26 cellular contexts compared by ENCODE assay signal in genomic region chr6:87921034-87921433, GRCh38.
"Had no signal": no experiment of that assay in that cellular context is flagged by ENCODE, and none has a peak within 500 bp of the region (broad histone marks: within the 10 kb centered on the region; RNA-seq: fewer than 3 reads in every experiment).

No MANE protein-coding gene starts in this region.

- H3K9me3 Mint-ChIP-seq: activated naive CD4-positive, alpha-beta T cell treated with anti-CD3 and anti-CD28 coated beads for 36 hours; activated naive CD8-positive, alpha-beta T cell treated with anti-CD3 and anti-CD28 coated beads, Interleukin-2, amount 10 ng/mL, durations not matched to agents 7 days and 5 days; central memory CD8-positive, alpha-beta T cell; natural killer cell; stimulated activated naive CD8-positive, alpha-beta T cell treated with anti-CD3 and anti-CD28 coated beads, Interleukin-15, amount 100 ng/mL, for 72 hours had no signal

- H3K27me3 ChIP-seq: breast epithelium, left lung, ovary, right atrium auricular region, tibial artery had no signal

- H3K4me3 Mint-ChIP-seq: activated CD4-positive, alpha-beta T cell treated with anti-CD3 and anti-CD28 coated beads for 36 hours; activated naive CD4-positive, alpha-beta T cell treated with anti-CD3 and anti-CD28 coated beads for 36 hours; activated naive CD8-positive, alpha-beta T cell treated with anti-CD3 and anti-CD28 coated beads, Interleukin-2, amount 10 ng/mL, durations not matched to agents 7 days and 5 days; central memory CD8-positive, alpha-beta T cell; natural killer cell; stimulated activated naive CD8-positive, alpha-beta T cell treated with anti-CD3 and anti-CD28 coated beads, Interleukin-15, amount 100 ng/mL, for 72 hours; WTC11 had no signal

- H3K27ac Mint-ChIP-seq: activated CD4-positive, alpha-beta T cell treated with anti-CD3 and anti-CD28 coated beads for 36 hours; activated naive CD4-positive, alpha-beta T cell treated with anti-CD3 and anti-CD28 coated beads for 36 hours; activated naive CD8-positive, alpha-beta T cell treated with anti-CD3 and anti-CD28 coated beads, Interleukin-2, amount 10 ng/mL, durations not matched to agents 7 days and 5 days; natural killer cell; WTC11 had no signal

- H3K4me1 ChIP-seq: breast epithelium, left lung, right atrium auricular region, tibial artery had no signal

- DNase-seq: activated CD4-positive, alpha-beta T cell treated with anti-CD3 and anti-CD28 coated beads for 36 hours; activated CD4-positive, alpha-beta T cell treated with anti-CD3 and anti-CD28 coated beads, Interleukin-2, amount 50 U/mL, for 48 hours; activated CD8-positive, alpha-beta memory T cell treated with anti-CD3 and anti-CD28 coated beads, Interleukin-2, amount 50 U/mL, for 48 hours; activated effector memory CD4-positive, alpha-beta T cell treated with Interleukin-2 at 50 U/mL for 16 hours; activated naive CD4-positive, alpha-beta T cell treated with anti-CD3 and anti-CD28 coated beads for 36 hours; activated naive CD8-positive, alpha-beta T cell treated with anti-CD3 and anti-CD28 coated beads, Interleukin-2, amount 10 ng/mL, durations not matched to agents 7 days and 5 days; activated T-cell treated with anti-CD3 and anti-CD28 coated beads, Interleukin-2, amount 50 U/mL, for 48 hours; amniotic stem cell; effector memory CD4-positive, alpha-beta T cell; foreskin melanocyte; hippocampal formation; kidney glomerular epithelial cell; left lung; natural killer cell; ovary; psoas muscle; stimulated activated CD4-positive, alpha-beta T cell treated with anti-CD3 and anti-CD28 coated beads, Interleukin-4, amount 100 ng/mL, for 4 hours; stimulated activated naive CD8-positive, alpha-beta T cell treated with anti-CD3 and anti-CD28 coated beads, Interleukin-15, amount 100 ng/mL, for 72 hours; T1000; tibial artery had no signal

- ATAC-seq: activated CD4-positive, alpha-beta T cell treated with anti-CD3 and anti-CD28 coated beads for 36 hours; esophagus mucosa; left lung; natural killer cell; psoas muscle; stimulated activated naive CD8-positive, alpha-beta T cell treated with anti-CD3 and anti-CD28 coated beads, Interleukin-15, amount 100 ng/mL, for 72 hours; WTC11 had no signal

- H3K4me3 ChIP-seq: breast epithelium, left lung, lung, ovary, psoas muscle, right atrium auricular region, tibial artery had no signal

- H3K27ac ChIP-seq: breast epithelium, left lung, ovary, psoas muscle, right atrium auricular region, tibial artery had no signal

- H3K36me3 Mint-ChIP-seq: activated naive CD8-positive, alpha-beta T cell treated with anti-CD3 and anti-CD28 coated beads, Interleukin-2, amount 10 ng/mL, durations not matched to agents 7 days and 5 days; natural killer cell had no signal

- H3K9me3 ChIP-seq: left lung, ovary, psoas muscle, tibial artery had no signal

- H3K36me3 ChIP-seq: breast epithelium, left lung, ovary, right atrium auricular region, tibial artery had no signal
